ENCODE assay signal across 8 cellular contexts in the genomic region with DNA sequence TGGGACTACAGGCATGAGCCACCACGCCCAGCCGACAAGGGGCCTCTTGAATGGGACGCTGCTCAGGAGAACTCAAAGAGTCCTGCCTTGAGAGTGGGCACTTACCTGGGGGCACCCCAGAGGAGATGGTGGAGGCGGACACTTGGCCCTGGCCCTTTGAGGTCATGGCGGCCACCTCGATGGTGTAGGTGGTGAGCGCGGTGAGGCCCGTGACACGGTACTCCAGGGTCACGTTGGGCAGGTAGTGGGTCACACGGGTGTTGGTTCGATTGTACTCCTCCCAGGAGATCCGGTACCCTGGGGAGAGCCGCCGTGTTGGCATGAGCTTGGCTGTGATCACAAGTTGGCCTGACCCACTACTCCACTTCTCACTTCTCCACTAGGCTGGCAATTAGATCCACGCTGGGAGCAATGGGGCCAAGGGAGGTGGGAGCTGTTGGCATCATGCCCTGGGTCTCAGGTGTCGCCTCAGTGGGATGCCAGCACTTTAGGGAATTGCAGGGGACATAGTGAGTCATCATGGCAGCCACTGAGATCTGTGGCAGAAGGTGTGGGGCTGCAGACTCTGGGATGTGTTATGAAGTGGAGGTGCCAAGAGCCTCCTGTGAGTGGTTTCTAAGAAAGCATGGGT.
"Had no signal": no experiment of that assay in that cellular context is flagged by ENCODE, and none has a peak within 500 bp of the region (broad histone marks: within the 10 kb centered on the region; RNA-seq: fewer than 3 reads in every experiment).

No MANE protein-coding gene starts in this region.

- H3K27me3 Mint-ChIP-seq: activated CD4-positive, alpha-beta T cell treated with anti-CD3 and anti-CD28 coated beads, Interleukin-2, amount 10 ng/mL, durations not matched to agents 24 days and 14 days; dendritic cell treated with granulocyte-macrophage colony-stimulating factor and Interleukin-4, amounts not matched to agents 40 ng/mL and 50 ng/mL, for 4 days; stimulated activated naive CD8-positive, alpha-beta T cell treated with anti-CD3 and anti-CD28 coated beads, Interleukin-15, Interleukin-2, amounts not matched to agents 100 ng/mL and 50 ng/mL, for 24 hours had no signal

- DNase-seq: activated CD8-positive, alpha-beta memory T cell treated with anti-CD3 and anti-CD28 coated beads for 24 hours; effector memory CD4-positive, alpha-beta T cell; foreskin keratinocyte; kidney glomerular epithelial cell; trophoblast cell had no signal

- H3K27ac Mint-ChIP-seq: activated CD4-positive, alpha-beta T cell treated with anti-CD3 and anti-CD28 coated beads, Interleukin-2, amount 10 ng/mL, durations not matched to agents 24 days and 14 days; dendritic cell treated with granulocyte-macrophage colony-stimulating factor and Interleukin-4, amounts not matched to agents 40 ng/mL and 50 ng/mL, for 4 days; stimulated activated naive CD8-positive, alpha-beta T cell treated with anti-CD3 and anti-CD28 coated beads, Interleukin-15, Interleukin-2, amounts not matched to agents 100 ng/mL and 50 ng/mL, for 24 hours had no signal

- H3K9me3 Mint-ChIP-seq: activated CD4-positive, alpha-beta T cell treated with anti-CD3 and anti-CD28 coated beads, Interleukin-2, amount 10 ng/mL, durations not matched to agents 24 days and 14 days; dendritic cell treated with granulocyte-macrophage colony-stimulating factor and Interleukin-4, amounts not matched to agents 40 ng/mL and 50 ng/mL, for 4 days; stimulated activated naive CD8-positive, alpha-beta T cell treated with anti-CD3 and anti-CD28 coated beads, Interleukin-15, Interleukin-2, amounts not matched to agents 100 ng/mL and 50 ng/mL, for 24 hours had no signal

- H3K4me1 Mint-ChIP-seq: activated CD4-positive, alpha-beta T cell treated with anti-CD3 and anti-CD28 coated beads, Interleukin-2, amount 10 ng/mL, durations not matched to agents 24 days and 14 days had no signal

- H3K4me3 Mint-ChIP-seq: activated CD4-positive, alpha-beta T cell treated with anti-CD3 and anti-CD28 coated beads, Interleukin-2, amount 10 ng/mL, durations not matched to agents 24 days and 14 days; dendritic cell treated with granulocyte-macrophage colony-stimulating factor and Interleukin-4, amounts not matched to agents 40 ng/mL and 50 ng/mL, for 4 days; stimulated activated naive CD8-positive, alpha-beta T cell treated with anti-CD3 and anti-CD28 coated beads, Interleukin-15, Interleukin-2, amounts not matched to agents 100 ng/mL and 50 ng/mL, for 24 hours had no signal
